ENCODE assay signal across 26 cellular contexts in the genomic region with DNA sequence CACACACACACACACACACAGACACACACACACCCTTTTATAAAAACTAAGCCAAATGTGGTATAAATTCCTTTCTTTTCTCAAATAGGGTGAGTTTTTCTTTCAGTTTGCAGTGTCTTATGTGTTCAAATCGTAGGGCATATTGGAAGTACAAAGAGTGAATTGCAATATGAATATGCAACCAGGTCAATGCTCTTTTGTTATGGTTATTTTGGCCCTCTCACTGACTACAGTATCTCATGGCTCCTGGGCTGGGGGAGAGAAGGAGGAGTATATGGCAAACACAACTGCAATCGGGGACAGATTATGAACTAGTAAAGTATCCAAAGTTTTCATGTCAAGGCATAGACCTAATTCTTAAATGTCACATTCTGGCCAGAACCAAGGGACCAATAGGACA.
"Had no signal": no experiment of that assay in that cellular context is flagged by ENCODE, and none has a peak within 500 bp of the region (broad histone marks: within the 10 kb centered on the region; RNA-seq: fewer than 3 reads in every experiment).

No MANE protein-coding gene starts in this region.

- H3K9me3 ChIP-seq: SK-N-SH had no signal

- H3K36me3 ChIP-seq: brain microvascular endothelial cell, SJSA1 had no signal

- FAIRE-seq: TTC549 had no signal

- H3K9ac ChIP-seq: SK-N-SH had no signal

- DNase-seq: activated CD4-positive, alpha-beta memory T cell treated with anti-CD3 and anti-CD28 coated beads for 36 hours; activated CD4-positive, alpha-beta T cell treated with anti-CD3 and anti-CD28 coated beads for 4 hours; activated CD4-positive, alpha-beta T cell treated with anti-CD3 and anti-CD28 coated beads, Interleukin-2, amount 50 U/mL, for 1 hour; activated CD4-positive, CD25-positive, alpha-beta regulatory T cell treated with anti-CD3 and anti-CD28 coated beads, Interleukin-2, amount 50 U/mL, for 72 hours; activated CD8-positive, alpha-beta memory T cell treated with anti-CD3 and anti-CD28 coated beads, Interleukin-2, amount 50 U/mL, for 4 hours; activated effector memory CD4-positive, alpha-beta T cell treated with Interleukin-2 at 50 U/mL for 16 hours; activated naive CD4-positive, alpha-beta T cell treated with anti-CD3 and anti-CD28 coated beads, Interleukin-2, amount 50 U/mL, for 16 hours; activated naive CD8-positive, alpha-beta T cell treated with anti-CD3 and anti-CD28 coated beads for 36 hours; activated T-cell treated with anti-CD3 and anti-CD28 coated beads for 4 hours; activated T-cell treated with anti-CD3 and anti-CD28 coated beads, Interleukin-2, amount 50 U/mL, for 4 hours; amniotic stem cell; aorta; brain microvascular endothelial cell; central memory CD4-positive, alpha-beta T cell; NCI-H1092 treated with DMSO at 0.1 percent for 48 hours; NCI-H1417; NCI-H187 treated with DMSO at 0.1 percent for 48 hours; NCI-H2081; NCI-H226; NCI-H446 treated with DMSO at 0.1 percent for 48 hours; NCI-H524 treated with DMSO at 0.1 percent for 48 hours; SHP77; SK-N-SH had no signal

- H3K4me3 ChIP-seq: SJSA1 had no signal

- H3K4me1 ChIP-seq: SJSA1 had no signal

- H3K4me2 ChIP-seq: SK-N-SH had no signal

- H3K27ac ChIP-seq: brain microvascular endothelial cell, SJSA1 had no signal

- ATAC-seq: activated T-cell treated with anti-CD3 and anti-CD28 coated beads, Interleukin-2, amount 50 U/mL, for 4 hours; Panc1 had no signal

- H3K27me3 ChIP-seq: brain microvascular endothelial cell, SJSA1 had no signal
